In genomic region chr3:9398715-9399708, GRCh38 we compare ENCODE assay signal across 8 cellular contexts. TPM values are rescaled to one million over a fixed set of nuclear protein-coding genes. Genes with fewer than 3 reads are reported as not detected.
DNase-seq lines count a peak whose midpoint lies in the region; ATAC-seq and TF ChIP-seq lines count a peak whose summit lies in the region.

No MANE protein-coding gene starts in this region.

- TF ChIP-seq CTCF in Loucy (conservative IDR thresholded peaks at IDR 0.05; ENCODE audit: low read length) = no peak
- no peak for TF ChIP-seq CTCF in gastroesophageal sphincter (IDR thresholded peaks at IDR 0.05)

- H3K27me3 ChIP-seq in Loucy (ENCODE audit: insufficient read depth, low read length, poor library complexity, severe bottlenecking) (peaks cover 5% of the 10 kb centered on the region), gastroesophageal sphincter (no peaks in the 10 kb centered on the region)

- H3K9me3 ChIP-seq in Loucy (ENCODE audit: insufficient read depth, low read depth, low read length) (no peaks in the 10 kb centered on the region), gastroesophageal sphincter (no peaks in the 10 kb centered on the region)

- H2AFZ ChIP-seq in Loucy (ENCODE audit: low read length) = no peak overlapping the region

- H3K79me2 ChIP-seq in Loucy (ENCODE audit: insufficient read depth, low read length) = peaks cover 85% of the 10 kb centered on the region

- peak overlapping the region; percentile 100 for H3K4me3 Mint-ChIP-seq in activated T-helper 2 cell treated with anti-CD3 and anti-CD28 coated beads, Interferon-gamma antibody, Interleukin-2, Interleukin-4, amounts not matched to agents 10 μg/mL and 5 μg/mL and 100 μg/mL, durations not matched to agents 14 hours and 24 hours and 36 hours (ENCODE audit: low read depth)

- H3K4me1 Mint-ChIP-seq in activated T-helper 2 cell treated with anti-CD3 and anti-CD28 coated beads, Interferon-gamma antibody, Interleukin-2, Interleukin-4, amounts not matched to agents 10 μg/mL and 5 μg/mL and 100 μg/mL, durations not matched to agents 14 hours and 24 hours and 36 hours (ENCODE audit: low read depth) = peaks cover 55% of the 10 kb centered on the region

- H3K36me3 ChIP-seq in Loucy (ENCODE audit: insufficient read depth, low read length) (peaks cover 9% of the 10 kb centered on the region; the same call in 1 of the 2 replicates), gastroesophageal sphincter (peaks cover 0 to 1% of the 10 kb centered on the region in 2 donors)

- H3K27me3 Mint-ChIP-seq in activated T-helper 2 cell treated with anti-CD3 and anti-CD28 coated beads, Interferon-gamma antibody, Interleukin-2, Interleukin-4, amounts not matched to agents 10 μg/mL and 5 μg/mL and 100 μg/mL, durations not matched to agents 14 hours and 24 hours and 36 hours (ENCODE audit: low read depth) = no peaks in the 10 kb centered on the region

- peak overlapping the region; percentile 98 for H3K9ac ChIP-seq in Loucy (ENCODE audit: low read depth, low read length, poor library complexity, severe bottlenecking)

- H3K36me3 Mint-ChIP-seq in activated T-helper 2 cell treated with anti-CD3 and anti-CD28 coated beads, Interferon-gamma antibody, Interleukin-2, Interleukin-4, amounts not matched to agents 10 μg/mL and 5 μg/mL and 100 μg/mL, durations not matched to agents 14 hours and 24 hours and 36 hours (ENCODE audit: low read depth) = peaks cover 49% of the 10 kb centered on the region

- H3K4me1 ChIP-seq in Loucy (ENCODE audit: insufficient read depth, low read length, poor library complexity, severe bottlenecking) (peaks cover 53% of the 10 kb centered on the region), gastroesophageal sphincter (peaks cover 42 to 73% (median 46%) of the 10 kb centered on the region in 3 donors)

- H4K20me1 ChIP-seq in Loucy (ENCODE audit: insufficient read depth, low read length, poor library complexity, severe bottlenecking) = peaks cover 83% of the 10 kb centered on the region

- peak overlapping the region; percentile 81 for H3K4me3 ChIP-seq in Loucy (ENCODE audit: low read length, poor library complexity, severe bottlenecking)
- H3K4me3 ChIP-seq in gastroesophageal sphincter = peak overlapping the region; percentile 84 to 96

- no peaks in the 10 kb centered on the region for H3K9me3 Mint-ChIP-seq in activated T-helper 2 cell treated with anti-CD3 and anti-CD28 coated beads, Interferon-gamma antibody, Interleukin-2, Interleukin-4, amounts not matched to agents 10 μg/mL and 5 μg/mL and 100 μg/mL, durations not matched to agents 14 hours and 24 hours and 36 hours

- intact Hi-C loops in activated T-helper 2 cell treated with anti-CD3 and anti-CD28 coated beads, Interferon-gamma antibody, Interleukin-2, Interleukin-4, amounts not matched to agents 10 μg/mL and 5 μg/mL and 100 μg/mL, durations not matched to agents 14 hours and 24 hours and 36 hours (cut with micrococcal nuclease) = loop anchor here (2.0 to 5.0 kb wide), 3 partner anchors 22 to 493 kb away; partner anchors contain the start of gene JAGN1

- WGBS in gastroesophageal sphincter (ENCODE audit: low coverage in 1 of 2), 2 donors = 0 to 1% methylated on average over 9 of the region's 9 CpGs

- DNase-seq in NCI-H2171 treated with DMSO at 0.1 percent for 48 hours (lab: John Stamatoyannopoulos, UW) (peak; percentile 36), NCI-H2171 (lab: John Stamatoyannopoulos, UW) (no peak), renal cortical epithelial cell (ENCODE audit: low read depth) (peak; percentile 37), NCI-H128 (lab: John Stamatoyannopoulos, UW; ENCODE audit: unreplicated experiment) (no peak)
- DNase-seq in activated T-helper 2 cell treated with anti-CD3 and anti-CD28 coated beads, Interferon-gamma antibody, Interleukin-2, Interleukin-4, amounts not matched to agents 10 μg/mL and 5 μg/mL and 100 μg/mL, durations not matched to agents 14 hours and 24 hours and 36 hours (ENCODE audit: low spot score) = peak; percentile 20

- TF ChIP-seq EP300 in gastroesophageal sphincter (IDR thresholded peaks at IDR 0.05) = no peak

- ATAC-seq in gastroesophageal sphincter (no peak), HG02981 (IDR thresholded peaks at IDR 0.05; ENCODE audit: unreplicated experiment) (no peak)

- TF ChIP-seq POLR2A in gastroesophageal sphincter (IDR thresholded peaks at IDR 0.05) = no peak

- H3K27ac ChIP-seq in gastroesophageal sphincter = peak overlapping the region; percentile 98 to 99 (median 98)

- H3K9me2 ChIP-seq in Loucy (replicated peaks; ENCODE audit: low read depth, low read length) = no peaks in the 10 kb centered on the region

- H3K4me2 ChIP-seq in Loucy (ENCODE audit: low read depth, low read length, poor library complexity, severe bottlenecking) = peak overlapping the region; percentile 96

- peak overlapping the region; percentile 100 for H3K27ac Mint-ChIP-seq in activated T-helper 2 cell treated with anti-CD3 and anti-CD28 coated beads, Interferon-gamma antibody, Interleukin-2, Interleukin-4, amounts not matched to agents 10 μg/mL and 5 μg/mL and 100 μg/mL, durations not matched to agents 14 hours and 24 hours and 36 hours

- peaks cover 6% of the 10 kb centered on the region; the same call in 1 of the 2 replicates for H3F3A ChIP-seq in Loucy (ENCODE audit: low read depth)

RNA-seq across cellular contexts. Expression of gene SETD5, which starts 1.6 kb away (rescaled TPM):
- 146 and 148 TPM in 2 replicates for total RNA-seq in activated T-helper 2 cell treated with anti-CD3 and anti-CD28 coated beads, Interferon-gamma antibody, Interleukin-2, Interleukin-4, amounts not matched to agents 10 μg/mL and 5 μg/mL and 100 μg/mL, durations not matched to agents 14 hours and 24 hours and 36 hours
- total RNA-seq in gastroesophageal sphincter = 10 to 100 TPM; 51.5 to 95.3 (median 76.8) TPM
- 33.0 and 99.5 TPM in 2 replicates for total RNA-seq in renal cortical epithelial cell

RNA-seq across cellular contexts. Expression of gene THUMPD3, which starts 36.2 kb away (rescaled TPM):
- 56.5 and 57.7 TPM in 2 replicates for total RNA-seq in activated T-helper 2 cell treated with anti-CD3 and anti-CD28 coated beads, Interferon-gamma antibody, Interleukin-2, Interleukin-4, amounts not matched to agents 10 μg/mL and 5 μg/mL and 100 μg/mL, durations not matched to agents 14 hours and 24 hours and 36 hours
- total RNA-seq in gastroesophageal sphincter = 10 to 100 TPM; 18.8 to 32.1 (median 25.8) TPM
- 51.4 and 75.0 TPM in 2 replicates for total RNA-seq in renal cortical epithelial cell

Comparison
In these comparisons a context has a peak if more than half of its experiments do, and no peak if none do; other contexts are left out.
1. DNase-seq: peak in NCI-H2171 treated with DMSO at 0.1 percent for 48 hours (single experiment), activated T-helper 2 cell treated with anti-CD3 and anti-CD28 coated beads, Interferon-gamma antibody, Interleukin-2, Interleukin-4, amounts not matched to agents 10 μg/mL and 5 μg/mL and 100 μg/mL, durations not matched to agents 14 hours and 24 hours and 36 hours (single experiment) and renal cortical epithelial cell (single experiment); none in NCI-H2171 (single experiment) and NCI-H128 (single experiment).